Comparison of ENCODE assay signal across 25 cellular contexts in the genomic region with DNA sequence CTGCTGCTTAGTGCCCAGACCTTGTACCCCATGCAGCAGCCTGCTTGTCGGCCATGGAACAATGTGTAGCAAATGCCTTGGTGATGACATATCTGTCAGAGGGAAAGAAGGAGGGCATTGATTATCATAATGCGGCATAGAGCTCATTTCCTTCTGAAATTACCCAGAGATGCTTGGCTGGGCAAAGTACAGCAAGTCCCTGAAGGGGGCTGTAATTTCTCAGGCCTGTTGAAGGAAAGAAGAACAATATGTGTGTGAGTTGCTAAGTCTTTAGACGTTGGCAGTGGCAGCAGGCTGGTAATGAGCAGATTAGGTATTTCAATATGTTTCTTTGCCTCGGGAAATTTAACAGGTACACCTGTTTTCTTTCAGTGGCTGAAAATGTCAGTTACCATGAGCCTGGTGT.
DNase-seq lines count a peak whose midpoint lies in the region; ATAC-seq and TF ChIP-seq lines count a peak whose summit lies in the region.
"Had no signal": no experiment of that assay in that cellular context is flagged by ENCODE, and none has a peak within 500 bp of the region (broad histone marks: within the 10 kb centered on the region; RNA-seq: fewer than 3 reads in every experiment).

No MANE protein-coding gene starts in this region.

- H3K27me3 ChIP-seq in ACC112 (ENCODE audit: insufficient read depth, low read length) = no peaks in the 10 kb centered on the region
- no peaks in the 10 kb centered on the region for H3K27me3 ChIP-seq in parathyroid adenoma (ENCODE audit: control insufficient read depth, insufficient read depth, low read length)
- H3K27me3 ChIP-seq: brain microvascular endothelial cell, esophagus squamous epithelium, uterus had no signal

- H3K4me1 Mint-ChIP-seq in activated T-helper 2 cell treated with anti-CD3 and anti-CD28 coated beads, Interferon-gamma antibody, Interleukin-2, Interleukin-4, amounts not matched to agents 10 μg/mL and 5 μg/mL and 100 μg/mL, durations not matched to agents 14 hours and 24 hours and 36 hours (ENCODE audit: low read depth) = peaks cover 22% of the 10 kb centered on the region

- peaks cover 52% of the 10 kb centered on the region for H3K4me1 ChIP-seq in ACC112 (ENCODE audit: control insufficient read depth, insufficient read depth, low read length, unreplicated experiment)
- peaks cover 48% of the 10 kb centered on the region for H3K4me1 ChIP-seq in parathyroid adenoma
- H3K4me1 ChIP-seq: uterus had no signal

- H3K4me3 ChIP-seq in ACC112 (ENCODE audit: low read depth, low read length) (no peak overlapping the region), parathyroid adenoma (ENCODE audit: low read depth, low read length) (no peak overlapping the region)
- H3K4me3 ChIP-seq: esophagus squamous epithelium, GM12878, GM23338, mucosa of descending colon, uterus had no signal

- H3K27ac Mint-ChIP-seq in activated T-helper 2 cell treated with anti-CD3 and anti-CD28 coated beads, Interferon-gamma antibody, Interleukin-2, Interleukin-4, amounts not matched to agents 10 μg/mL and 5 μg/mL and 100 μg/mL, durations not matched to agents 14 hours and 24 hours and 36 hours = no peak overlapping the region
- H3K27ac Mint-ChIP-seq: activated naive CD4-positive, alpha-beta T cell treated with anti-CD3 and anti-CD28 coated beads for 36 hours; GM23338 had no signal

- H2AFZ ChIP-seq in ACC112 (ENCODE audit: low read length, unreplicated experiment) (no peak overlapping the region), parathyroid adenoma (peak overlapping the region; percentile 45)
- H2AFZ ChIP-seq: GM23338 had no signal

- H3K79me2 ChIP-seq in ACC112 (ENCODE audit: control insufficient read depth, insufficient read depth, low read length, unreplicated experiment) = no peaks in the 10 kb centered on the region
- peaks cover 16% of the 10 kb centered on the region for H3K79me2 ChIP-seq in parathyroid adenoma

- no peak overlapping the region for H3K4me2 ChIP-seq in parathyroid adenoma (ENCODE audit: low read length)
- H3K4me2 ChIP-seq: GM23338, KMS-11 had no signal

- H3K27ac ChIP-seq in ACC112 (ENCODE audit: low read depth, low read length) (peak overlapping the region; percentile 46), parathyroid adenoma (peak overlapping the region; percentile 26)
- H3K27ac ChIP-seq: brain microvascular endothelial cell, KMS-11, uterus had no signal

- H3K27me3 Mint-ChIP-seq in activated T-helper 2 cell treated with anti-CD3 and anti-CD28 coated beads, Interferon-gamma antibody, Interleukin-2, Interleukin-4, amounts not matched to agents 10 μg/mL and 5 μg/mL and 100 μg/mL, durations not matched to agents 14 hours and 24 hours and 36 hours (ENCODE audit: low read depth) = no peaks in the 10 kb centered on the region

- H3K36me3 ChIP-seq in ACC112 (ENCODE audit: insufficient read depth, low read length) (no peaks in the 10 kb centered on the region), parathyroid adenoma (ENCODE audit: control insufficient read depth, insufficient read depth, low read length) (no peaks in the 10 kb centered on the region)
- H3K36me3 ChIP-seq: brain microvascular endothelial cell, esophagus squamous epithelium, uterus had no signal

- DNase-seq in NCI-H69 (lab: John Stamatoyannopoulos, UW) (peak; percentile 26), foreskin melanocyte (peak; percentile 75), NCI-H1092 (lab: John Stamatoyannopoulos, UW) (no peak), NCI-H1092 treated with DMSO at 0.1 percent for 48 hours (lab: John Stamatoyannopoulos, UW) (no peak)
- DNase-seq in activated T-helper 2 cell treated with anti-CD3 and anti-CD28 coated beads, Interferon-gamma antibody, Interleukin-2, Interleukin-4, amounts not matched to agents 10 μg/mL and 5 μg/mL and 100 μg/mL, durations not matched to agents 14 hours and 24 hours and 36 hours (ENCODE audit: low spot score) = no peak
- DNase-seq: activated CD4-positive, alpha-beta T cell treated with anti-CD3 and anti-CD28 coated beads for 48 hours; activated CD8-positive, alpha-beta memory T cell treated with anti-CD3 and anti-CD28 coated beads, Interleukin-2, amount 50 U/mL, for 4 hours; activated naive CD4-positive, alpha-beta T cell treated with anti-CD3 and anti-CD28 coated beads for 36 hours; brain microvascular endothelial cell; esophagus squamous epithelium; hippocampal formation; kidney glomerular epithelial cell; mucosa of descending colon; NCI-H1694; posterior cingulate gyrus; SIG-M5; stimulated activated CD4-positive, alpha-beta T cell treated with anti-CD3 and anti-CD28 coated beads, Interleukin-15, amount 100 ng/mL, for 24 hours; stimulated activated naive CD8-positive, alpha-beta T cell treated with anti-CD3 and anti-CD28 coated beads, Interleukin-15, Interleukin-2, amounts not matched to agents 100 U/mL and 50 U/mL, for 24 hours; uterus had no signal

- H3K4me3 Mint-ChIP-seq in activated T-helper 2 cell treated with anti-CD3 and anti-CD28 coated beads, Interferon-gamma antibody, Interleukin-2, Interleukin-4, amounts not matched to agents 10 μg/mL and 5 μg/mL and 100 μg/mL, durations not matched to agents 14 hours and 24 hours and 36 hours (ENCODE audit: low read depth) = no peak overlapping the region
- H3K4me3 Mint-ChIP-seq: activated naive CD4-positive, alpha-beta T cell treated with anti-CD3 and anti-CD28 coated beads for 36 hours; GM23338 had no signal

- no peak overlapping the region for H3K9ac ChIP-seq in parathyroid adenoma
- H3K9ac ChIP-seq: KMS-11 had no signal

- intact Hi-C loops in activated T-helper 2 cell treated with anti-CD3 and anti-CD28 coated beads, Interferon-gamma antibody, Interleukin-2, Interleukin-4, amounts not matched to agents 10 μg/mL and 5 μg/mL and 100 μg/mL, durations not matched to agents 14 hours and 24 hours and 36 hours (cut with micrococcal nuclease) = no loop called here

- no peaks in the 10 kb centered on the region for H3K36me3 Mint-ChIP-seq in activated T-helper 2 cell treated with anti-CD3 and anti-CD28 coated beads, Interferon-gamma antibody, Interleukin-2, Interleukin-4, amounts not matched to agents 10 μg/mL and 5 μg/mL and 100 μg/mL, durations not matched to agents 14 hours and 24 hours and 36 hours (ENCODE audit: low read depth)

- TF ChIP-seq CTCF in parathyroid adenoma (IDR thresholded peaks at IDR 0.05) = no peak

- H3K9me3 ChIP-seq in parathyroid adenoma (ENCODE audit: control insufficient read depth, low read length) = no peaks in the 10 kb centered on the region
- H3K9me3 ChIP-seq: esophagus squamous epithelium, mucosa of descending colon, uterus had no signal

- no peaks in the 10 kb centered on the region for H3K9me3 Mint-ChIP-seq in activated T-helper 2 cell treated with anti-CD3 and anti-CD28 coated beads, Interferon-gamma antibody, Interleukin-2, Interleukin-4, amounts not matched to agents 10 μg/mL and 5 μg/mL and 100 μg/mL, durations not matched to agents 14 hours and 24 hours and 36 hours
- H3K9me3 Mint-ChIP-seq: activated naive CD4-positive, alpha-beta T cell treated with anti-CD3 and anti-CD28 coated beads for 36 hours; GM23338 had no signal

- no peak for ATAC-seq in GM19328 (IDR thresholded peaks at IDR 0.05; ENCODE audit: unreplicated experiment)
- ATAC-seq: GM12878; GM23338; mucosa of descending colon; stimulated activated naive CD8-positive, alpha-beta T cell treated with anti-CD3 and anti-CD28 coated beads, Interleukin-15, Interleukin-2, amounts not matched to agents 100 U/mL and 50 U/mL, for 24 hours had no signal

Comparison
In these comparisons a context has a peak if more than half of its experiments do, and no peak if none do; other contexts are left out.
1. DNase-seq: peak in NCI-H69 (single experiment) and foreskin melanocyte (single experiment); none in activated T-helper 2 cell treated with anti-CD3 and anti-CD28 coated beads, Interferon-gamma antibody, Interleukin-2, Interleukin-4, amounts not matched to agents 10 μg/mL and 5 μg/mL and 100 μg/mL, durations not matched to agents 14 hours and 24 hours and 36 hours (single experiment), NCI-H1092 (single experiment) and NCI-H1092 treated with DMSO at 0.1 percent for 48 hours (single experiment).